8 cellular contexts compared by ENCODE assay signal in the genomic region with DNA sequence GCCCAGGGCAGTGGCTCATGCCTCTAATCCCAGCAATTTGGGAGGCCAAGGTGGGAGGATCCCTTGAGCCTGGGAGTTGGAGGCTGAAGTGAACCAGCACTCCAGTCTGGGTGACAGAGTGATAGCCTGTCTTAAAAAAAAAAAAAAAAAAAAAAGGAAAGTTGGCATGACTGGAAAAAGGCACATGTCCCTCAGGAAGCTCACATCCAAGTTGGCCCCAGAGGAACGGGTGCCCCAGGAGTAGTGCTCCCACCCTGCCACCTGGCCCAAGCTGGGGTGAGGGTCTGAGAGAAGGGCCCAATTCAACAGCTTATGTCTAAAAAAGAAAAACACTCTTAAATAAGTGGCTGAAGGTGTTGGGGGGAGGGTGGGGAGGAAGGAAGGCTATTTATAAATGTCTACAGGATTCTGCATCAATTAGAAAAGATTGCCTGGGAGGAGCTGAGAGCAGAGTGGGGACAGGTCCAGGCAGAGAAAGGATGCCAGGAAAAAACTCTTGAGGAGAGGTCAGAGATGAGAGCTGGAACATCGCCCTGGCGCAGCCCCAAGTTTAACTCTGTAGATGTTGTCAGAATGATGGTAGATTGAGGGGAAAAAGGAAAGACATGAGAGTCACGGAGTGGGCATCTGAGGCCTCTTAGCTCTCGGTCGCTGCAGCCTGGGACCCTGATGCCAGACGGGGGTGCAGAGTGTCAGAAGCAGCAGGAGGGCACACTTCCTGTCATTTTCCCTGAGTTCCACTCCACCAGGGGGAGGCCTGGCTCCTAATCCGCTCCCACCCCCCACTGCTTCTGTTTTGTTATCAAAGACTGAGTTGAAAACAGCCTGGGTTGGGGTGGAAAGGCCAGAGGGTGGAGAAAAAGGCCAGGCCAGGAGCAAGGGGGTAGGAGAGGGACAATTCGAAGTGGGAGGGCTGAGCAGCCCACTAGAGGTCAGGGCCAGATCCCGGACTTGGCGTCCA. TPM values are rescaled to one million over a fixed set of nuclear protein-coding genes. Genes with fewer than 3 reads are reported as not detected.
A peak's percentile ranks its signal among the peaks of the same experiment; 100 is the strongest.
DNase-seq lines count a peak whose midpoint lies in the region; ATAC-seq and TF ChIP-seq lines count a peak whose summit lies in the region.

No MANE protein-coding gene starts in this region.

- no peak overlapping the region for H3K4me2 ChIP-seq in H9 (ENCODE audit: insufficient read depth, insufficient read length, low read length)

- H3K4me3 Mint-ChIP-seq in H9, result peak overlapping the region in 1 of 2 experiments; percentile 19; a peak in 1 of 5 replicates

- H3K36me3 ChIP-seq in adrenal gland (replicated peaks in 1 of 2) (peaks cover 0 to 28% of the 10 kb centered on the region in 2 donors), left ventricle myocardium inferior (peaks cover 33% of the 10 kb centered on the region)

- H3T11ph ChIP-seq in H9 (ENCODE audit: low read length), result no peak overlapping the region

- no peak overlapping the region for H2BK5ac ChIP-seq in H9 (ENCODE audit: insufficient read length, low read length)

- peak; percentile 49; the same call in 2 of the 3 replicates for TF ChIP-seq CTCF in H9 (conservative IDR thresholded peaks at IDR 0.05)
- TF ChIP-seq CTCF in adrenal gland (IDR thresholded peaks at IDR 0.05), result peak in 1 of 6 experiments; percentile 13
- peak; percentile 37 for TF ChIP-seq CTCF in left ventricle myocardium inferior (IDR thresholded peaks at IDR 0.05; ENCODE audit: borderline replicate concordance)
- peak; percentile 16 for TF ChIP-seq CTCF in retinal pigment epithelial cell (conservative IDR thresholded peaks at IDR 0.05; ENCODE audit: low read depth, low read length)
- TF ChIP-seq CTCF in GM10248 (IDR thresholded peaks at IDR 0.05; ENCODE audit: control extremely low read depth, extremely low read depth, low read depth, missing control alignments), result no peak

- no peak overlapping the region for H4K5ac ChIP-seq in H9 (ENCODE audit: insufficient read length, low read depth, low read length)

- TF ChIP-seq POLR2A in adrenal gland (IDR thresholded peaks at IDR 0.05), result no peak

- H3K9ac ChIP-seq in H9 (ENCODE audit: extremely low read depth, insufficient read length, low read length), result no peak overlapping the region

- H2AK5ac ChIP-seq in H9 (ENCODE audit: insufficient read length, low read length), result no peak overlapping the region

- no peak overlapping the region for H2BK120ac ChIP-seq in H9 (ENCODE audit: low read depth, low read length, poor library complexity, severe bottlenecking)

- CTCF ChIA-PET in GM10248 (lab: Yijun Ruan, JAX), result interaction anchor here (1.7 to 14.8 kb wide), 3 partner anchors 8 to 27 kb away, joined by 3 to 294 read pairs (median 264); partner anchors contain the start of genes IGFBP6, SOAT2 and TNS2

- H2AFZ ChIP-seq in H9 (ENCODE audit: low read length), result no peak overlapping the region

- H3K27me3 Mint-ChIP-seq in H9 (ENCODE audit: low read depth), result peaks cover 5% of the 10 kb centered on the region

- no peak overlapping the region for H4K8ac ChIP-seq in H9 (replicated peaks; ENCODE audit: insufficient read length, low read depth, low read length)

- no peak overlapping the region for H2BK15ac ChIP-seq in H9 (ENCODE audit: low read depth, low read length)

- H3K4me3 ChIP-seq in adrenal gland (no peak overlapping the region), left ventricle myocardium inferior (peak overlapping the region; percentile 38), retinal pigment epithelial cell (ENCODE audit: low read length) (no peak overlapping the region)

- POLR2A ChIA-PET in GM10248 (lab: Yijun Ruan, JAX), result interaction anchor here (0.6 to 1.1 kb wide), 3 partner anchors 9 to 109 kb away, joined by 5 to 9 read pairs (median 8); partner anchors contain the start of genes CSAD and ZNF740

- H4K91ac ChIP-seq in H9 (ENCODE audit: insufficient read length, low read depth, low read length), result no peak overlapping the region

- no peak overlapping the region for H2BK12ac ChIP-seq in H9 (ENCODE audit: insufficient read length, low read depth, low read length)

- no peak overlapping the region for H3K23ac ChIP-seq in H9 (ENCODE audit: insufficient read length, low read depth, low read length)

- WGBS in H9 (ENCODE audit: extremely low coverage, insufficient read length, low lambda C conversion rate), result no CpG with 5 or more reads among the region's 11 CpGs
- 43 to 49% (median 47%) methylated on average over 11 of the region's 11 CpGs for WGBS in adrenal gland, 4 donors

- ATAC-seq in HG03108 (IDR thresholded peaks at IDR 0.05; ENCODE audit: unreplicated experiment), result no peak

- no peak overlapping the region for H2BK20ac ChIP-seq in H9 (ENCODE audit: low read depth, low read length, poor library complexity, severe bottlenecking)

- H3K27ac ChIP-seq in H9 (ENCODE audit: insufficient read length, low read depth, low read length) (no peak overlapping the region), adrenal gland (peak overlapping the region in 2 of 5 donors; percentile 71 to 83), left ventricle myocardium inferior (replicated peaks) (peak overlapping the region; percentile 100)

- DNase-seq in H9 (peak; percentile 34), adrenal gland (peak in 6 of 7 donors; percentile 73 to 88 (median 80)), left ventricle myocardium inferior (peak; percentile 87), retinal pigment epithelial cell (ENCODE audit: low read depth) (no peak), GM10248 (ENCODE audit: extremely low spot score) (no peak), LoVo (ENCODE audit: low spot score) (no peak), HUDEP-2 (lab: John Stamatoyannopoulos, UW; ENCODE audit: unreplicated experiment in 76 of 76) (no peak)

- H3K9me3 Mint-ChIP-seq in H9, result no peaks in the 10 kb centered on the region

- no peaks in the 10 kb centered on the region for H4K20me1 ChIP-seq in H9 (ENCODE audit: control insufficient read depth, insufficient read depth, insufficient read length)

- intact Hi-C loops in adrenal gland (cut with DNase I), result no loop called here
- intact Hi-C loops in left ventricle myocardium inferior (cut with micrococcal nuclease), result no loop called here

- H3K79me2 ChIP-seq in H9 (ENCODE audit: insufficient read depth, low read length), result no peaks in the 10 kb centered on the region

- peaks cover 12 to 37% (median 29%) of the 10 kb centered on the region in 3 experiments for H3K36me3 Mint-ChIP-seq in H9 (ENCODE audit: insufficient read depth in 1 of 3, low read depth in 3 of 3)

- no peak overlapping the region for H3K4ac ChIP-seq in H9 (ENCODE audit: low read depth, low read length)

- no peak overlapping the region for H3K56ac ChIP-seq in H9 (ENCODE audit: insufficient read length, low read depth, low read length)

- no peaks in the 10 kb centered on the region for H3K79me1 ChIP-seq in H9 (ENCODE audit: insufficient read depth, low read depth, low read length, poor library complexity, severe bottlenecking)

- H3K27me3 ChIP-seq in H9 (ENCODE audit: insufficient read depth, low read length), result no peaks in the 10 kb centered on the region
- no peaks in the 10 kb centered on the region for H3K27me3 ChIP-seq in adrenal gland
- H3K27me3 ChIP-seq in left ventricle myocardium inferior (ENCODE audit: low read depth), result no peaks in the 10 kb centered on the region

- H3K27ac Mint-ChIP-seq in H9, result peak overlapping the region in 2 of 3 experiments; percentile 47 to 53; a peak in 2 of 7 replicates

- peaks cover 3% of the 10 kb centered on the region; the same call in 1 of the 2 replicates for H3K4me1 ChIP-seq in H9 (ENCODE audit: insufficient read depth, low read length)
- peaks cover 25 to 53% of the 10 kb centered on the region in 2 donors for H3K4me1 ChIP-seq in adrenal gland (replicated peaks in 1 of 2)
- H3K4me1 ChIP-seq in left ventricle myocardium inferior, result peaks cover 82% of the 10 kb centered on the region

- no peak overlapping the region for H3K18ac ChIP-seq in H9 (ENCODE audit: insufficient read length, low read depth, low read length)

- H3K14ac ChIP-seq in H9 (ENCODE audit: insufficient read depth, low read length), result no peak overlapping the region

- no peaks in the 10 kb centered on the region for H3K23me2 ChIP-seq in H9 (ENCODE audit: insufficient read length, low read depth, low read length, poor library complexity, severe bottlenecking)

- H3K9me3 ChIP-seq in H9 (ENCODE audit: control insufficient read depth, low read depth, low read length) (no peaks in the 10 kb centered on the region), adrenal gland (replicated peaks in 1 of 3) (no peaks in the 10 kb centered on the region), left ventricle myocardium inferior (replicated peaks) (no peaks in the 10 kb centered on the region)

- H3K4me1 Mint-ChIP-seq in H9, result peaks cover 40 to 46% of the 10 kb centered on the region in 2 experiments

RNA-seq across cellular contexts. Expression of gene SPRYD3, which starts 7.3 kb away (rescaled TPM):
- total RNA-seq in H9 (2021), result 5.8 and 6.5 TPM in 2 replicates
- total RNA-seq in adrenal gland, result 10 to 100 TPM; 32.1 to 74.6 (median 46.7) TPM
- 10 to 100 TPM; 16.4 to 52.8 (median 29.0) TPM for polyA plus RNA-seq in adrenal gland
- 49.1 TPM for total RNA-seq in left ventricle myocardium inferior

RNA-seq across cellular contexts. Expression of gene TNS2, which starts 22.0 kb away (rescaled TPM):
- total RNA-seq in H9 (2021) (3.6 and 4.5 TPM in 2 replicates), adrenal gland (100 to 1,000 TPM in 7 of 8 donors, 10 to 100 TPM in 1; 55.8 to 268 (median 175) TPM), left ventricle myocardium inferior (109 TPM)
- 1,000 to 10,000 TPM in 1 of 3 donors, 100 to 1,000 TPM in 1, 10 to 100 TPM in 1; 36.8 to 1,019 (median 396) TPM for polyA plus RNA-seq in adrenal gland

RNA-seq across cellular contexts. Expression of gene IGFBP6, which starts 25.6 kb away (rescaled TPM):
- total RNA-seq in H9 (2021) (4.2 and 5.7 TPM in 2 replicates), adrenal gland (100 to 1,000 TPM in 6 of 8 donors, 10 to 100 TPM in 2; 39.5 to 559 (median 212) TPM), left ventricle myocardium inferior (53.0 TPM)
- polyA plus RNA-seq in adrenal gland, result 100 to 1,000 TPM in 2 of 3 donors, 10 to 100 TPM in 1; 26.4 to 478 (median 337) TPM

RNA-seq across cellular contexts. Expression of gene SOAT2, which starts 31.4 kb away (rescaled TPM):
- total RNA-seq in H9 (2021), result not detected in 2 replicates
- under 1 TPM in 1 of 8 donors, not detected in 7; 0.79 TPM for total RNA-seq in adrenal gland
- polyA plus RNA-seq in adrenal gland, result under 1 TPM in 2 of 3 donors, not detected in 1; 0.34 to 0.48 TPM
- total RNA-seq in left ventricle myocardium inferior, result not detected

Comparison
In these comparisons a context has a peak if more than half of its experiments do, and no peak if none do; other contexts are left out.
1. DNase-seq: peak in H9 (single experiment), adrenal gland (6 of 7) and left ventricle myocardium inferior (single experiment); none in retinal pigment epithelial cell (single experiment), GM10248 (single experiment), LoVo (single experiment) and HUDEP-2 (0 of 76).
2. RNA of gene TNS2, which starts 22.0 kb away (total RNA-seq): 55.8 to 268 TPM in adrenal gland and 109 TPM in left ventricle myocardium inferior (single experiment); 3.6 to 4.5 TPM in H9; every median in the first group is over 10 times any median in the second.